1 cellular context compared by ENCODE assay signal in genomic region chr1:62003777-62004176, GRCh38.
TF ChIP-seq lines count a peak whose summit lies in the region.

No MANE protein-coding gene starts in this region.

TF ChIP-seq in GM23338, 12 proteins besides CTCF, POLR2A, EP300 and RAD21:
- TF ChIP-seq REST (IDR thresholded peaks at IDR 0.05; ENCODE audit: unreplicated experiment) (no peak), ZNF331 (CRISPR knock-in tag; IDR thresholded peaks at IDR 0.05; ENCODE audit: low read depth) (no peak), EZH2 (IDR thresholded peaks at IDR 0.05; ENCODE audit: low read depth, unreplicated experiment) (no peak), NANOG (IDR thresholded peaks at IDR 0.05; ENCODE audit: borderline replicate concordance) (no peak), ZNF114 (CRISPR knock-in tag; IDR thresholded peaks at IDR 0.05) (no peak), POLR2AphosphoS5 (IDR thresholded peaks at IDR 0.05; ENCODE audit: low read depth) (no peak), EZH2phosphoT487 (IDR thresholded peaks at IDR 0.05; ENCODE audit: unreplicated experiment) (no peak)
- TF ChIP-seq, protein P1, sequence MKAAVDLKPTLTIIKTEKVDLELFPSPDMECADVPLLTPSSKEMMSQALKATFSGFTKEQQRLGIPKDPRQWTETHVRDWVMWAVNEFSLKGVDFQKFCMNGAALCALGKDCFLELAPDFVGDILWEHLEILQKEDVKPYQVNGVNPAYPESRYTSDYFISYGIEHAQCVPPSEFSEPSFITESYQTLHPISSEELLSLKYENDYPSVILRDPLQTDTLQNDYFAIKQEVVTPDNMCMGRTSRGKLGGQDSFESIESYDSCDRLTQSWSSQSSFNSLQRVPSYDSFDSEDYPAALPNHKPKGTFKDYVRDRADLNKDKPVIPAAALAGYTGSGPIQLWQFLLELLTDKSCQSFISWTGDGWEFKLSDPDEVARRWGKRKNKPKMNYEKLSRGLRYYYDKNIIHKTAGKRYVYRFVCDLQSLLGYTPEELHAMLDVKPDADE (IDR thresholded peaks at IDR 0.05) = no peak
TF ChIP-seq in GM23338: peak in this region for 0.
